8 cellular contexts compared by ENCODE assay signal in the genomic region with DNA sequence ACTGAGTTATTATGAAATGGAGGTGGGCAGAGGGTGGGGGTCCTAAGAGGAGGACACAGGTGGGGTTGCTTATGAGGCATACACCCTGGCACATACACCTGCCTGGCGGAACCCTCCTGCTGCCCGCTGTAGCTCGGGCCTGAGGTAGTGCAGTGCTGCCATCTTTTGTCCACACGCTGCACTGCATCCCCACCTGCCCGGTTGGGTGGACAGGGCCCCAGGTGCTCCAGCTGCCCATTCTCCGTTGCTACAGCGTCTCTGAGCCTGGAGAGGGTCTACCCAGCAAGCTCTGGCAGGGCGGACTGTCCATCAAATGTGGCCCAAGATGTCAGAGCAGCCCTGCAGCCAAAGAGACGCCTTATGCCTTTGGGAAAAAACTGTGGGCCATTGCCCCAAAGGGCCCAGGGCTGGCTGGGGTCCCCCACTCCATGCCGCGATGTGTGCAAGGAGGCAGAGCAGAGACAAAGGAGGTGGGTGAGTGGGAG.
DNase-seq lines count a peak whose midpoint lies in the region; ATAC-seq and TF ChIP-seq lines count a peak whose summit lies in the region.

No MANE protein-coding gene starts in this region.

- H3K9me3 ChIP-seq in WERI-Rb-1 (ENCODE audit: severe bottlenecking) (no peaks in the 10 kb centered on the region), cardiac muscle cell (ENCODE audit: low read depth) (no peaks in the 10 kb centered on the region)

- H3K27me3 Mint-ChIP-seq in activated naive CD4-positive, alpha-beta T cell treated with anti-CD3 and anti-CD28 coated beads, Interleukin-2, amount 10 ng/mL, durations not matched to agents 7 days and 5 days = no peaks in the 10 kb centered on the region

- CTCF ChIA-PET in activated naive CD4-positive, alpha-beta T cell treated with anti-CD3 and anti-CD28 coated beads, Interleukin-2, amount 10 ng/mL, durations not matched to agents 7 days and 5 days (lab: Charles Lee) = interaction anchor here (0.6 to 2.2 kb wide), 9 partner anchors 12 to 424 kb away, joined by 3 to 17 read pairs (median 4); no protein-coding TSS in a partner anchor

- no peak overlapping the region for H3K4me3 Mint-ChIP-seq in activated naive CD4-positive, alpha-beta T cell treated with anti-CD3 and anti-CD28 coated beads, Interleukin-2, amount 10 ng/mL, durations not matched to agents 7 days and 5 days

- no peaks in the 10 kb centered on the region for H3K9me3 Mint-ChIP-seq in activated naive CD4-positive, alpha-beta T cell treated with anti-CD3 and anti-CD28 coated beads, Interleukin-2, amount 10 ng/mL, durations not matched to agents 7 days and 5 days

- peak; percentile 44 for DNase-seq in activated naive CD4-positive, alpha-beta T cell treated with anti-CD3 and anti-CD28 coated beads, Interleukin-2, amount 10 ng/mL, durations not matched to agents 7 days and 5 days
- DNase-seq in activated naive CD4-positive, alpha-beta T cell treated with Interleukin-2 at 50 U/mL for 16 hours = no peak
- DNase-seq in NCI-H1105 treated with DMSO at 0.1 percent for 48 hours (lab: John Stamatoyannopoulos, UW) (peak; percentile 80), WERI-Rb-1 (peak; percentile 81), cardiac muscle cell (ENCODE audit: low read depth in 1 of 2, low spot score in 1 of 2) (peak; percentile 37 to 59), epidermal melanocyte (ENCODE audit: insufficient read length, low spot score) (no peak)
- DNase-seq in stimulated activated CD4-positive, alpha-beta T cell treated with anti-CD3 and anti-CD28 coated beads, Interleukin-4, amount 100 ng/mL, for 24 hours = peak; percentile 6

- no peaks in the 10 kb centered on the region for H3K36me3 ChIP-seq in WERI-Rb-1
- no peaks in the 10 kb centered on the region for H3K36me3 ChIP-seq in cardiac muscle cell

- TF ChIP-seq CTCF in WERI-Rb-1 (IDR thresholded peaks at IDR 0.05; ENCODE audit: low read depth, low read length) (peak; percentile 97), cardiac muscle cell (IDR thresholded peaks at IDR 0.05; ENCODE audit: low read depth, low read length) (peak; percentile 83)

- H3K36me3 Mint-ChIP-seq in activated naive CD4-positive, alpha-beta T cell treated with anti-CD3 and anti-CD28 coated beads, Interleukin-2, amount 10 ng/mL, durations not matched to agents 7 days and 5 days = no peaks in the 10 kb centered on the region

- H3K27ac Mint-ChIP-seq in activated naive CD4-positive, alpha-beta T cell treated with anti-CD3 and anti-CD28 coated beads, Interleukin-2, amount 10 ng/mL, durations not matched to agents 7 days and 5 days = no peak overlapping the region

- H3K4me1 Mint-ChIP-seq in activated naive CD4-positive, alpha-beta T cell treated with anti-CD3 and anti-CD28 coated beads, Interleukin-2, amount 10 ng/mL, durations not matched to agents 7 days and 5 days = no peaks in the 10 kb centered on the region

- no peak for ATAC-seq in HG02763 (IDR thresholded peaks at IDR 0.05; ENCODE audit: unreplicated experiment)

- H3K27ac ChIP-seq in WERI-Rb-1 (peak overlapping the region; percentile 29; the same call in 1 of the 2 replicates), cardiac muscle cell (no peak overlapping the region)

- H3K4me1 ChIP-seq in cardiac muscle cell (ENCODE audit: low read depth) = no peaks in the 10 kb centered on the region

- H3K27me3 ChIP-seq in WERI-Rb-1 (ENCODE audit: insufficient read depth, low read depth, severe bottlenecking) (no peaks in the 10 kb centered on the region), cardiac muscle cell (peaks cover 8% of the 10 kb centered on the region)

- H3K4me3 ChIP-seq in WERI-Rb-1 (ENCODE audit: low read depth, low read length) (no peak overlapping the region), cardiac muscle cell (no peak overlapping the region)

Comparison
In these comparisons a context has a peak if more than half of its experiments do, and no peak if none do; other contexts are left out.
1. DNase-seq: peak in activated naive CD4-positive, alpha-beta T cell treated with anti-CD3 and anti-CD28 coated beads, Interleukin-2, amount 10 ng/mL, durations not matched to agents 7 days and 5 days (single experiment), NCI-H1105 treated with DMSO at 0.1 percent for 48 hours (single experiment), WERI-Rb-1 (single experiment), cardiac muscle cell (2 of 2) and stimulated activated CD4-positive, alpha-beta T cell treated with anti-CD3 and anti-CD28 coated beads, Interleukin-4, amount 100 ng/mL, for 24 hours (single experiment); none in activated naive CD4-positive, alpha-beta T cell treated with Interleukin-2 at 50 U/mL for 16 hours (single experiment) and epidermal melanocyte (single experiment).